8 cellular contexts compared by ENCODE assay signal in the genomic region with DNA sequence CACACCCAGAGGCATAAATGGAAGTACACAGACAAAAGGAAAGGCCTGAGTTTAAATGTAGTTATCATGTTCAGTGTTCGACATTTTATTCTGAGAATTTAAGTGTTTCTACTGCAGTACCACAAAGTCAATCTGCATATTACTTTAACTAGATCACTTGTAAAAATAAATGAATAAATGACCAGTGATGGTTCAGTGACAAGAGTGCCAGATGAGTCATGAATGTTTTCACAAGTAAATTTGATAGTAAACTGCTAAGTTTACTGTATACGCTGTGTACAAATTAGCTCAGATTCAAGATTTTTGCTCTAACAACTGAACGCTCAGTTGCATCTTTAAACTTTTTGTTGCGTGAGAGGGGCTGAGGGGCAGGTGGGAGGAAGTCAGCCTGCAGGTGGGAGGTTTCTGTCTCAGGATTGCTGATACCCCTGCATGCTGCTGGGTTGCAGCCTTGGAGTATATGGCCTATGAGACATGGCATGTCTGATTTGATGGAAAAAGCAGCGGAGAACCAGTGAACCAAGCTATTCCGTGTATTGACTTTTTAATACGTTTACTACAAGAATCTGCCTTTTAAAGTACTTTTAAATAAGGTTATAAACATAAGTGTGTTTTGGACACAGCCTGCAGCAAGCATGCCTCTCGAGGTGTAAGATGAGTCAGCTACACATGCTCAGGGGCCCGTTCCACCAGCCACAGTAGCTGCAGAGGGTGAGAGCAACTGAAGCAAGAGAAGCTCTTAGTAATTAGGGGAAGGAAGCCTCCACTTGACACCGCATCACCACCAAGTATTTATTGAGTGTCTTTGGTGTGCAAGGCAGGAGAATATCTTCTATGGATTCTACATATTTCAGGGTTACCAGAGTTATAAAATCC.
DNase-seq lines count a peak whose midpoint lies in the region; ATAC-seq lines count a peak whose summit lies in the region.

No MANE protein-coding gene starts in this region.

- in situ Hi-C loops in HAP-1 (cut with MboI; ENCODE audit: low sequenced_read_pairs): no loop called here

- no peaks in the 10 kb centered on the region for H3K9me3 ChIP-seq in HAP-1

- H3K4me1 ChIP-seq in HAP-1: peaks cover 11% of the 10 kb centered on the region

- DNase-seq in NOMO-1 treated with DMSO at 0.1 percent for 48 hours (lab: John Stamatoyannopoulos, UW; ENCODE audit: unreplicated experiment) (peak; percentile 51), kidney tubule cell (ENCODE audit: low spot score) (peak; percentile 84), foreskin melanocyte (no peak), cerebellar cortex (ENCODE audit: low spot score) (no peak), AG08395 (ENCODE audit: low spot score) (no peak), HAP-1 (ENCODE audit: low spot score in 2 of 2) (no peak)

- H3K36me3 ChIP-seq in HAP-1 (replicated peaks): no peaks in the 10 kb centered on the region

- peak; percentile 71 for ATAC-seq in GM18517 (IDR thresholded peaks at IDR 0.05; ENCODE audit: unreplicated experiment)
- peak; percentile 86 for ATAC-seq in HG02571 (IDR thresholded peaks at IDR 0.05; ENCODE audit: unreplicated experiment)

- no peak overlapping the region for H3K4me3 ChIP-seq in HAP-1

- no peaks in the 10 kb centered on the region for H3K27me3 ChIP-seq in HAP-1 (ENCODE audit: low read depth)

Comparison
In these comparisons a context has a peak if more than half of its experiments do, and no peak if none do; other contexts are left out.
1. DNase-seq: peak in NOMO-1 treated with DMSO at 0.1 percent for 48 hours (single experiment) and kidney tubule cell (single experiment); none in foreskin melanocyte (single experiment), cerebellar cortex (single experiment), AG08395 (single experiment) and HAP-1 (0 of 2).